Comparison of ENCODE assay signal across 8 cellular contexts in genomic region chr22:28009272-28009827, GRCh38.
DNase-seq lines count a peak whose midpoint lies in the region; ATAC-seq and TF ChIP-seq lines count a peak whose summit lies in the region.

No MANE protein-coding gene starts in this region.

- no peaks in the 10 kb centered on the region for H3K79me2 ChIP-seq in osteoblast (ENCODE audit: insufficient read depth, low read length)

- peak; percentile 99 for TF ChIP-seq RAD21 in IMR-90 (IDR thresholded peaks at IDR 0.05; ENCODE audit: low read length)

- H3K4me1 ChIP-seq in IMR-90 (ENCODE audit: control insufficient read depth, insufficient read depth, low read length) (peaks cover 25% of the 10 kb centered on the region), gastroesophageal sphincter (peaks cover 0 to 52% (median 16%) of the 10 kb centered on the region in 3 donors), osteoblast (ENCODE audit: insufficient read depth, low read length) (peaks cover 18% of the 10 kb centered on the region), suprapubic skin (peaks cover 33% of the 10 kb centered on the region)

- peak overlapping the region; percentile 15 for H2BK20ac ChIP-seq in IMR-90 (ENCODE audit: low read depth, low read length)

- H3K23ac ChIP-seq in IMR-90 (ENCODE audit: low read depth, low read length) = peak overlapping the region; percentile 19

- H3K9me3 ChIP-seq in IMR-90 (ENCODE audit: control insufficient read depth, insufficient read depth, low read length) = no peaks in the 10 kb centered on the region
- H3K9me3 ChIP-seq in gastroesophageal sphincter = no peaks in the 10 kb centered on the region
- H3K9me3 ChIP-seq in osteoblast (ENCODE audit: low read depth, low read length) = no peaks in the 10 kb centered on the region
- H3K9me3 ChIP-seq in suprapubic skin = no peaks in the 10 kb centered on the region

- H3K4me3 ChIP-seq in IMR-90 (ENCODE audit: insufficient read depth, low read depth, low read length) (no peak overlapping the region), gastroesophageal sphincter (no peak overlapping the region), osteoblast (ENCODE audit: insufficient read depth, low read length) (no peak overlapping the region), suprapubic skin (no peak overlapping the region)

- H3K4me2 ChIP-seq in IMR-90 (ENCODE audit: low read depth, low read length) (no peak overlapping the region), osteoblast (ENCODE audit: insufficient read depth, low read length) (no peak overlapping the region)

- H3K56ac ChIP-seq in IMR-90 (ENCODE audit: extremely low read depth, insufficient read depth, low read length) = no peak overlapping the region

- WGBS in IMR-90 (ENCODE audit: extremely low coverage in 2 of 2, insufficient read length in 1 of 2), 2 experiments = 0% methylated on average over 2 of the region's 14 CpGs; no CpG with 5 or more reads in 1 of the 2 experiments
- 0 to 20% methylated on average over 1 to 2 of the region's 14 CpGs for WGBS in gastroesophageal sphincter (ENCODE audit: low coverage in 1 of 2), 2 donors
- 9% methylated on average over 6 of the region's 14 CpGs for WGBS in suprapubic skin

- peak overlapping the region; percentile 27; the same call in 1 of the 2 replicates for H3K18ac ChIP-seq in IMR-90 (ENCODE audit: low read depth, low read length)

- TF ChIP-seq POLR2A in IMR-90 (IDR thresholded peaks at IDR 0.05; ENCODE audit: low read depth, low read length) (peak; percentile 43; the same call in 1 of the 2 replicates), gastroesophageal sphincter (IDR thresholded peaks at IDR 0.05) (no peak), suprapubic skin (IDR thresholded peaks at IDR 0.05) (no peak)

- dilution Hi-C loops in IMR-90 (cut with HindIII; ENCODE audit: low sequenced_read_pairs, unreplicated experiment) = no loop called here

- H3K4ac ChIP-seq in IMR-90 (ENCODE audit: low read depth, low read length) = peak overlapping the region; percentile 56; the same call in 1 of the 2 replicates

- H3K14ac ChIP-seq in IMR-90 (replicated peaks; ENCODE audit: low read depth, low read length) = peak overlapping the region; percentile 5; the same call in 1 of the 2 replicates

- intact Hi-C loops in IMR-90 (cut with micrococcal nuclease) = loop anchor here (1.0 to 10.0 kb wide), 6 partner anchors 123 to 1253 kb away; partner anchors contain the start of gene MN1

- TF ChIP-seq CTCF in IMR-90 (conservative IDR thresholded peaks at IDR 0.05; ENCODE audit: low read depth, low read length) = peak; percentile 98
- TF ChIP-seq CTCF in RWPE1 (conservative IDR thresholded peaks at IDR 0.05; ENCODE audit: low read depth) = peak; percentile 97
- TF ChIP-seq CTCF in gastroesophageal sphincter (IDR thresholded peaks at IDR 0.05) = peak in 3 of 4 experiments; percentile 92 to 98 (median 92)
- peak; percentile 99 for TF ChIP-seq CTCF in osteoblast (IDR thresholded peaks at IDR 0.05; ENCODE audit: extremely low read depth, low read depth, low read length)
- peak; percentile 84 to 92 for TF ChIP-seq CTCF in suprapubic skin (IDR thresholded peaks at IDR 0.05)

- POLR2A ChIA-PET in IMR-90 (lab: Charles Lee; ENCODE audit: unreplicated experiment) (no interaction called here), RWPE1 (lab: Yijun Ruan, JAX; ENCODE audit: low non-redundant PET) (no interaction called here)

- no peak overlapping the region for H2BK15ac ChIP-seq in IMR-90 (ENCODE audit: low read depth, low read length)

- H3K27ac ChIP-seq in IMR-90 (ENCODE audit: insufficient read depth, low read length) (no peak overlapping the region), RWPE1 (no peak overlapping the region), gastroesophageal sphincter (peak overlapping the region in 3 of 4 donors; percentile 32 to 65 (median 35)), osteoblast (ENCODE audit: low read depth, low read length) (no peak overlapping the region), suprapubic skin (no peak overlapping the region)

- H3K9ac ChIP-seq in IMR-90 (ENCODE audit: low read depth, low read length) = no peak overlapping the region; the same call in 1 of the 2 replicates

- H4K5ac ChIP-seq in IMR-90 (ENCODE audit: low read depth, low read length) = no peak overlapping the region

- peak overlapping the region; percentile 38 for H2BK5ac ChIP-seq in IMR-90 (ENCODE audit: low read depth, low read length, poor library complexity, severe bottlenecking)

- H2AK9ac ChIP-seq in IMR-90 (replicated peaks; ENCODE audit: low read depth, low read length, poor library complexity) = no peak overlapping the region

- peak overlapping the region; percentile 44; the same call in 1 of the 2 replicates for H4K91ac ChIP-seq in IMR-90 (ENCODE audit: insufficient read depth, low read depth, low read length)

- no peaks in the 10 kb centered on the region for H3K27me3 ChIP-seq in IMR-90 (ENCODE audit: control insufficient read depth, insufficient read depth, low read length)
- no peaks in the 10 kb centered on the region for H3K27me3 ChIP-seq in gastroesophageal sphincter
- no peaks in the 10 kb centered on the region for H3K27me3 ChIP-seq in osteoblast (ENCODE audit: insufficient read depth, low read length)
- no peaks in the 10 kb centered on the region for H3K27me3 ChIP-seq in suprapubic skin

- ATAC-seq in IMR-90 (ENCODE audit: low read depth) (peak; percentile 83), gastroesophageal sphincter (peak; percentile 82)

- peak overlapping the region; percentile 53 for H2BK120ac ChIP-seq in IMR-90 (ENCODE audit: low read depth, low read length)

- peaks cover 0 to 11% of the 10 kb centered on the region in 2 experiments; a peak in 1 of 4 replicates for H3K79me1 ChIP-seq in IMR-90 (ENCODE audit: low read depth in 1 of 2, low read length in 2 of 2)

- DNase-seq in DMS79 (lab: John Stamatoyannopoulos, UW) = peak; percentile 29
- peak; percentile 78 for DNase-seq in IMR-90
- DNase-seq in RWPE1 (ENCODE audit: low spot score) = peak; percentile 75
- peak; percentile 89 for DNase-seq in activated effector memory CD4-positive, alpha-beta T cell treated with anti-CD3 and anti-CD28 coated beads, Interleukin-2, amount 50 U/mL, for 16 hours
- DNase-seq in osteoblast (ENCODE audit: insufficient read length, low spot score, missing footprints) = peak; percentile 98
- peak; percentile 75 to 88 for DNase-seq in suprapubic skin (ENCODE audit: low spot score in 2 of 2)
- no peak for DNase-seq in cortex of kidney (lab: John Stamatoyannopoulos, UW)

- in situ Hi-C loops in IMR-90 (cut with MboI; ENCODE audit: low sequenced_read_pairs) = loop anchor here (5.0 to 25.0 kb wide), 3 partner anchors 122 to 1247 kb away; no protein-coding TSS in a partner anchor

- H3K36me3 ChIP-seq in IMR-90 (ENCODE audit: control insufficient read depth, insufficient read depth, low read length) (peaks cover 21% of the 10 kb centered on the region), gastroesophageal sphincter (peaks cover 0 to 32% of the 10 kb centered on the region in 2 donors), osteoblast (ENCODE audit: insufficient read depth, low read length) (no peaks in the 10 kb centered on the region), suprapubic skin (peaks cover 11% of the 10 kb centered on the region)

- 0 out of 2 replicates have a peak, but pooled peaks cover 3% of the 10 kb centered on the region for H4K20me1 ChIP-seq in IMR-90 (ENCODE audit: insufficient read depth, low read length)
- H4K20me1 ChIP-seq in osteoblast (ENCODE audit: insufficient read depth, low read length) = peaks cover 3% of the 10 kb centered on the region

- no peak overlapping the region for H2AK5ac ChIP-seq in IMR-90 (ENCODE audit: low read depth, low read length)

- peak overlapping the region in 1 of 2 experiments; percentile 74; a peak in 1 of 4 replicates for H4K8ac ChIP-seq in IMR-90 (ENCODE audit: low read depth in 2 of 2, low read length in 2 of 2)

- TF ChIP-seq EP300 in gastroesophageal sphincter (IDR thresholded peaks at IDR 0.05) (no peak), suprapubic skin (IDR thresholded peaks at IDR 0.05) (no peak)

- no peak overlapping the region for H2AFZ ChIP-seq in IMR-90 (replicated peaks; ENCODE audit: low read length, poor library complexity)
- no peak overlapping the region for H2AFZ ChIP-seq in osteoblast (ENCODE audit: low read length)

- peaks cover 18% of the 10 kb centered on the region for H3K9me1 ChIP-seq in IMR-90 (ENCODE audit: insufficient read depth, low read length)

- CTCF ChIA-PET in IMR-90 (lab: Yijun Ruan, JAX) (interaction anchor here (0.9 to 1.5 kb wide), 2 partner anchors 11 to 128 kb away, joined by 3 to 7 read pairs; no protein-coding TSS in a partner anchor), RWPE1 (lab: Yijun Ruan, JAX) (interaction anchor here (0.6 to 1.0 kb wide), 6 partner anchors 8 to 209 kb away, joined by 3 to 5 read pairs (median 3); no protein-coding TSS in a partner anchor)

- BruUV-seq in IMR-90 (replicated peaks; lab: Mats Ljungman, UMichigan) = no TSS peak

TF ChIP-seq in IMR-90, 13 proteins besides CTCF, POLR2A, EP300 and RAD21 (continues in another document):
- no peak for TF ChIP-seq MAFK (IDR thresholded peaks at IDR 0.05; ENCODE audit: low read depth, low read length)
- TF ChIP-seq RCOR1 (IDR thresholded peaks at IDR 0.05; ENCODE audit: insufficient replicate concordance, low read length) = peak; percentile 25
- 0 out of 2 replicates have a peak, but pooled peaks have one; percentile 19 for TF ChIP-seq FOS (IDR thresholded peaks at IDR 0.05; ENCODE audit: low read depth, low read length)
- no peak for TF ChIP-seq RFX5 (IDR thresholded peaks at IDR 0.05; ENCODE audit: low read depth, low read length)
- no peak for TF ChIP-seq MAZ (IDR thresholded peaks at IDR 0.05; ENCODE audit: borderline replicate concordance, low read depth, low read length)
- TF ChIP-seq, protein P1, sequence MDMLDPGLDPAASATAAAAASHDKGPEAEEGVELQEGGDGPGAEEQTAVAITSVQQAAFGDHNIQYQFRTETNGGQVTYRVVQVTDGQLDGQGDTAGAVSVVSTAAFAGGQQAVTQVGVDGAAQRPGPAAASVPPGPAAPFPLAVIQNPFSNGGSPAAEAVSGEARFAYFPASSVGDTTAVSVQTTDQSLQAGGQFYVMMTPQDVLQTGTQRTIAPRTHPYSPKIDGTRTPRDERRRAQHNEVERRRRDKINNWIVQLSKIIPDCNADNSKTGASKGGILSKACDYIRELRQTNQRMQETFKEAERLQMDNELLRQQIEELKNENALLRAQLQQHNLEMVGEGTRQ (IDR thresholded peaks at IDR 0.05; ENCODE audit: low read depth, low read length) = no peak
- peak; percentile 95 for TF ChIP-seq SMC3 (IDR thresholded peaks at IDR 0.05; ENCODE audit: low read depth, low read length)
- peak; percentile 66; the same call in 1 of the 2 replicates for TF ChIP-seq MXI1 (IDR thresholded peaks at IDR 0.05; ENCODE audit: borderline replicate concordance, low read depth, low read length)

Comparison
In these comparisons a context has a peak if more than half of its experiments do, and no peak if none do; other contexts are left out.
1. H3K27ac ChIP-seq: peak in gastroesophageal sphincter (3 of 4); none in IMR-90 (single experiment), RWPE1 (single experiment), osteoblast (single experiment) and suprapubic skin (single experiment).
2. Peak in every context shown above with its lines, with median percentiles within 50 percentile points of each other: CTCF ChIP-seq.